ENCODE assay signal across 15 cellular contexts in genomic region chr10:100359030-100359432, GRCh38. TPM values are rescaled to one million over a fixed set of nuclear protein-coding genes. Genes with fewer than 3 reads are reported as not detected.
A peak's percentile ranks its signal among the peaks of the same experiment; 100 is the strongest.
DNase-seq lines count a peak whose midpoint lies in the region; ATAC-seq and TF ChIP-seq lines count a peak whose summit lies in the region.
"Had no signal": no experiment of that assay in that cellular context is flagged by ENCODE, and none has a peak within 500 bp of the region (broad histone marks: within the 10 kb centered on the region; RNA-seq: fewer than 3 reads in every experiment).

No MANE protein-coding gene starts in this region.

- peaks cover 87% of the 10 kb centered on the region for H3K4me1 ChIP-seq in Panc1 (ENCODE audit: control insufficient read depth, insufficient read depth, low read length)

- H3K4me1 Mint-ChIP-seq in nephron progenitor cell = peaks cover 86% of the 10 kb centered on the region
- H3K4me1 Mint-ChIP-seq: memory B cell had no signal

- H3K27me3 ChIP-seq in Panc1 (ENCODE audit: control insufficient read depth, insufficient read depth, low read length) = no peaks in the 10 kb centered on the region
- H3K27me3 ChIP-seq: MG63, Peyer's patch had no signal

- CTCF ChIA-PET in Panc1 (lab: Charles Lee) = no interaction called here

- H3K27ac Mint-ChIP-seq in nephron progenitor cell = peak overlapping the region; percentile 98
- H3K27ac Mint-ChIP-seq: memory B cell had no signal

- H3K36me3 ChIP-seq in Panc1 (ENCODE audit: control insufficient read depth, insufficient read depth, low read length) = peaks cover 42% of the 10 kb centered on the region

- no peaks in the 10 kb centered on the region for H3K9me3 ChIP-seq in Panc1 (ENCODE audit: control insufficient read depth, insufficient read depth, low read depth, low read length)
- H3K9me3 ChIP-seq: MG63, Peyer's patch had no signal

- intact Hi-C loops in Panc1 (cut with micrococcal nuclease; ENCODE audit: unreplicated experiment) = no loop called here

- H3K27ac ChIP-seq in Panc1 (ENCODE audit: low read length) (peak overlapping the region; percentile 74), cingulate gyrus (ENCODE audit: low read depth, low read length) (peak overlapping the region; percentile 10), coronary artery (no peak overlapping the region)
- H3K27ac ChIP-seq: Peyer's patch, WERI-Rb-1 had no signal

- H3K9me3 Mint-ChIP-seq in nephron progenitor cell = peaks cover 4% of the 10 kb centered on the region
- H3K9me3 Mint-ChIP-seq: CD4-positive, alpha-beta memory T cell; memory B cell; stimulated activated naive CD8-positive, alpha-beta T cell treated with anti-CD3 and anti-CD28 coated beads, Interleukin-15, amount 100 ng/mL, for 72 hours had no signal

- peak overlapping the region; percentile 63 for H3K4me3 Mint-ChIP-seq in nephron progenitor cell
- H3K4me3 Mint-ChIP-seq: CD4-positive, alpha-beta memory T cell; memory B cell; stimulated activated naive CD8-positive, alpha-beta T cell treated with anti-CD3 and anti-CD28 coated beads, Interleukin-15, amount 100 ng/mL, for 72 hours had no signal

- in situ Hi-C loops in Panc1 (cut with HindIII; ENCODE audit: low pct_unique_long_range_greater_than_20kb, low sequenced_read_pairs) = no loop called here

- peaks cover 2% of the 10 kb centered on the region for H3K27me3 Mint-ChIP-seq in nephron progenitor cell (ENCODE audit: low read depth, poor library complexity)
- H3K27me3 Mint-ChIP-seq: CD4-positive, alpha-beta memory T cell; memory B cell; stimulated activated naive CD8-positive, alpha-beta T cell treated with anti-CD3 and anti-CD28 coated beads, Interleukin-15, amount 100 ng/mL, for 72 hours had no signal

- TF ChIP-seq CTCF in Panc1 (IDR thresholded peaks at IDR 0.05) (no peak), nephron progenitor cell (IDR thresholded peaks at IDR 0.05) (no peak), foreskin fibroblast (IDR thresholded peaks at IDR 0.05; ENCODE audit: low read depth, low read length) (no peak), coronary artery (IDR thresholded peaks at IDR 0.05) (no peak)

- H3K36me3 Mint-ChIP-seq in nephron progenitor cell (ENCODE audit: low read depth) = peaks cover 94% of the 10 kb centered on the region

- no TSS peak for BruUV-seq in Panc1 (replicated peaks; lab: Mats Ljungman, UMichigan)

- no peak overlapping the region for H3K4me3 ChIP-seq in Panc1 (ENCODE audit: low read depth in 2 of 2, low read length in 2 of 2)
- H3K4me3 ChIP-seq in foreskin fibroblast (ENCODE audit: low read depth in 1 of 2, low read length in 2 of 2) = no peak overlapping the region
- no peak overlapping the region for H3K4me3 ChIP-seq in coronary artery
- H3K4me3 ChIP-seq: MG63, Peyer's patch had no signal

- no peak for ATAC-seq in Panc1
- ATAC-seq: stimulated activated naive CD8-positive, alpha-beta T cell treated with anti-CD3 and anti-CD28 coated beads, Interleukin-15, amount 100 ng/mL, for 72 hours had no signal

- POLR2A ChIA-PET in Panc1 (lab: Charles Lee) = no interaction called here

- DNase-seq in ELF-1 (ENCODE audit: low read depth, low spot score) (peak; percentile 48), Panc1 (ENCODE audit: low read depth, low spot score) (no peak), nephron progenitor cell (no peak), foreskin fibroblast (no peak), coronary artery (ENCODE audit: low spot score) (no peak), NCI-H226 (no peak)
- no peak for DNase-seq in activated effector memory CD4-positive, alpha-beta T cell treated with anti-CD3 and anti-CD28 coated beads, Interleukin-2, amount 50 U/mL, for 16 hours
- DNase-seq: CD4-positive, alpha-beta memory T cell; MG63; Peyer's patch; retina; stimulated activated naive CD8-positive, alpha-beta T cell treated with anti-CD3 and anti-CD28 coated beads, Interleukin-15, amount 100 ng/mL, for 72 hours; WERI-Rb-1 had no signal

RNA-seq across cellular contexts. Expression of gene SCD, which starts 12.0 kb away (rescaled TPM):
- total RNA-seq in Panc1 (2021; ENCODE audit: unreplicated experiment) = 1,345 TPM
- 948 TPM for polyA plus RNA-seq in Panc1 (2012; ENCODE audit: insufficient read length)

RNA-seq across cellular contexts. Expression of gene PKD2L1, which starts 29.0 kb away (rescaled TPM):
- total RNA-seq in Panc1 (2021; ENCODE audit: unreplicated experiment) = not detected
- not detected for polyA plus RNA-seq in Panc1 (2012; ENCODE audit: insufficient read length)
- total RNA-seq: CD4-positive, alpha-beta memory T cell; Peyer's patch had no signal
- polyA plus RNA-seq: CD4-positive, alpha-beta memory T cell had no signal

Comparison
In these comparisons a context has a peak if more than half of its experiments do, and no peak if none do; other contexts are left out.
1. H3K27ac ChIP-seq: peak in Panc1 (single experiment) and cingulate gyrus (single experiment); none in coronary artery (0 of 2).